In genomic region chr11:100785148-100785983, GRCh38 we compare ENCODE assay signal across 18 cellular contexts.
A peak's percentile ranks its signal among the peaks of the same experiment; 100 is the strongest.
DNase-seq lines count a peak whose midpoint lies in the region; ATAC-seq and TF ChIP-seq lines count a peak whose summit lies in the region.
"Had no signal": no experiment of that assay in that cellular context is flagged by ENCODE, and none has a peak within 500 bp of the region (broad histone marks: within the 10 kb centered on the region; RNA-seq: fewer than 3 reads in every experiment).

No MANE protein-coding gene starts in this region.

- TF ChIP-seq RAD21 in liver (IDR thresholded peaks at IDR 0.05) = peak; percentile 40 to 57

- peak; percentile 68 to 83 (median 76) for ATAC-seq in heart left ventricle
- ATAC-seq in HG03175 (IDR thresholded peaks at IDR 0.05; ENCODE audit: unreplicated experiment) = no peak

- H3K4me3 ChIP-seq in heart left ventricle (no peak overlapping the region), liver (ENCODE audit: low read depth in 1 of 3, low read length in 3 of 3) (peak overlapping the region in 1 of 3 donors; percentile 17), stomach (no peak overlapping the region)

- H3K36me3 ChIP-seq in heart left ventricle (no peaks in the 10 kb centered on the region), liver (ENCODE audit: control insufficient read depth in 4 of 4, insufficient read depth in 3 of 4, low read depth in 1 of 4, low read length in 3 of 4) (no peaks in the 10 kb centered on the region), stomach (no peaks in the 10 kb centered on the region)

- no peak for TF ChIP-seq POLR2A in heart left ventricle (IDR thresholded peaks at IDR 0.05)
- TF ChIP-seq POLR2A in stomach (IDR thresholded peaks at IDR 0.05) = no peak

- H3K27ac ChIP-seq in heart left ventricle = peak overlapping the region in 8 of 12 donors; percentile 14 to 43 (median 24)
- peak overlapping the region; percentile 11 to 35 for H3K27ac ChIP-seq in liver (ENCODE audit: low read depth in 1 of 2, low read length in 2 of 2)
- H3K27ac ChIP-seq in stomach = peak overlapping the region; percentile 58 to 80 (median 75)

- TF ChIP-seq EP300 in stomach (IDR thresholded peaks at IDR 0.05) = no peak

- H3K27me3 ChIP-seq in heart left ventricle (no peaks in the 10 kb centered on the region), liver (ENCODE audit: control insufficient read depth in 4 of 4, insufficient read depth in 4 of 4, low read length in 3 of 4) (no peaks in the 10 kb centered on the region), stomach (no peaks in the 10 kb centered on the region)

- H3K9me3 ChIP-seq in heart left ventricle (no peaks in the 10 kb centered on the region), liver (ENCODE audit: control insufficient read depth in 4 of 4, low read length in 3 of 4) (no peaks in the 10 kb centered on the region), stomach (no peaks in the 10 kb centered on the region)

- 23 to 34% (median 31%) methylated on average over 5 of the region's 5 CpGs for WGBS in heart left ventricle, 4 donors
- 48% methylated on average over 5 of the region's 5 CpGs for WGBS in liver
- 27 to 43% (median 32%) methylated on average over 5 of the region's 5 CpGs for WGBS in stomach, 5 donors

- no peak for TF ChIP-seq CTCF in heart left ventricle (IDR thresholded peaks at IDR 0.05)
- no peak for TF ChIP-seq CTCF in liver (IDR thresholded peaks at IDR 0.05; ENCODE audit: low read depth, low read length, missing input control)
- no peak for TF ChIP-seq CTCF in stomach (IDR thresholded peaks at IDR 0.05)
- no peak for TF ChIP-seq CTCF in GM10266 (IDR thresholded peaks at IDR 0.05; ENCODE audit: control insufficient read depth, insufficient read depth, low read depth, missing control alignments)

- no peak overlapping the region for H3K9ac ChIP-seq in liver (ENCODE audit: low read depth in 1 of 2, low read length in 2 of 2)

- H3K4me1 ChIP-seq in heart left ventricle (peaks cover 0 to 40% (median 23%) of the 10 kb centered on the region in 12 donors), liver (ENCODE audit: control insufficient read depth in 4 of 4, insufficient read depth in 4 of 4, low read length in 3 of 4) (peaks cover 5 to 45% (median 16%) of the 10 kb centered on the region in 4 donors), stomach (peaks cover 0 to 59% (median 16%) of the 10 kb centered on the region in 4 donors)

- intact Hi-C loops in heart left ventricle (cut with DNase I) (loop anchor here in 2 of 10 donors (5.0 to 10.0 kb wide), 2 partner anchors 61 to 98 kb away; partner anchors contain the start of gene ARHGAP42 (in 1 of the 2)), stomach (cut with DNase I; ENCODE audit: low total_unique reads) (no loop called here)

- DNase-seq in heart left ventricle (peak in 2 of 5 donors; percentile 18 to 46), stomach (peak; percentile 42), NCI-H2196 treated with DMSO at 0.1 percent for 48 hours (lab: John Stamatoyannopoulos, UW; ENCODE audit: unreplicated experiment) (no peak), amygdala (lab: John Stamatoyannopoulos, UW) (no peak), GM10266 (ENCODE audit: extremely low spot score) (no peak)
- DNase-seq: activated CD4-positive, alpha-beta T cell treated with anti-CD3 and anti-CD28 coated beads, Interleukin-2, amount 50 U/mL, for 1 hour; activated CD8-positive, alpha-beta memory T cell treated with anti-CD3 and anti-CD28 coated beads, Interleukin-2, amount 50 U/mL, for 4 hours; activated effector memory CD4-positive, alpha-beta T cell treated with Interleukin-2 at 50 U/mL for 16 hours; CD4-positive, alpha-beta memory T cell; DMS153; HCEC 1CT; KBM-7; MV-4-11; NCI-H187; stimulated activated CD4-positive, alpha-beta T cell treated with anti-CD3 and anti-CD28 coated beads, Interleukin-15, amount 100 ng/mL, for 24 hours had no signal

TF ChIP-seq in PFSK-1, 5 proteins besides CTCF, POLR2A, EP300 and RAD21:
- peak; percentile 23; the same call in 1 of the 2 replicates for TF ChIP-seq SIN3A (IDR thresholded peaks at IDR 0.05; ENCODE audit: borderline replicate concordance, insufficient read depth, low read length)
- 0 out of 2 replicates have a peak, but pooled peaks have one; percentile 28 for TF ChIP-seq TAF1 (IDR thresholded peaks at IDR 0.05; ENCODE audit: borderline replicate concordance, insufficient read depth, low read length)
- TF ChIP-seq, protein P1, sequence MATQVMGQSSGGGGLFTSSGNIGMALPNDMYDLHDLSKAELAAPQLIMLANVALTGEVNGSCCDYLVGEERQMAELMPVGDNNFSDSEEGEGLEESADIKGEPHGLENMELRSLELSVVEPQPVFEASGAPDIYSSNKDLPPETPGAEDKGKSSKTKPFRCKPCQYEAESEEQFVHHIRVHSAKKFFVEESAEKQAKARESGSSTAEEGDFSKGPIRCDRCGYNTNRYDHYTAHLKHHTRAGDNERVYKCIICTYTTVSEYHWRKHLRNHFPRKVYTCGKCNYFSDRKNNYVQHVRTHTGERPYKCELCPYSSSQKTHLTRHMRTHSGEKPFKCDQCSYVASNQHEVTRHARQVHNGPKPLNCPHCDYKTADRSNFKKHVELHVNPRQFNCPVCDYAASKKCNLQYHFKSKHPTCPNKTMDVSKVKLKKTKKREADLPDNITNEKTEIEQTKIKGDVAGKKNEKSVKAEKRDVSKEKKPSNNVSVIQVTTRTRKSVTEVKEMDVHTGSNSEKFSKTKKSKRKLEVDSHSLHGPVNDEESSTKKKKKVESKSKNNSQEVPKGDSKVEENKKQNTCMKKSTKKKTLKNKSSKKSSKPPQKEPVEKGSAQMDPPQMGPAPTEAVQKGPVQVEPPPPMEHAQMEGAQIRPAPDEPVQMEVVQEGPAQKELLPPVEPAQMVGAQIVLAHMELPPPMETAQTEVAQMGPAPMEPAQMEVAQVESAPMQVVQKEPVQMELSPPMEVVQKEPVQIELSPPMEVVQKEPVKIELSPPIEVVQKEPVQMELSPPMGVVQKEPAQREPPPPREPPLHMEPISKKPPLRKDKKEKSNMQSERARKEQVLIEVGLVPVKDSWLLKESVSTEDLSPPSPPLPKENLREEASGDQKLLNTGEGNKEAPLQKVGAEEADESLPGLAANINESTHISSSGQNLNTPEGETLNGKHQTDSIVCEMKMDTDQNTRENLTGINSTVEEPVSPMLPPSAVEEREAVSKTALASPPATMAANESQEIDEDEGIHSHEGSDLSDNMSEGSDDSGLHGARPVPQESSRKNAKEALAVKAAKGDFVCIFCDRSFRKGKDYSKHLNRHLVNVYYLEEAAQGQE (IDR thresholded peaks at IDR 0.05; ENCODE audit: insufficient read depth in 1 of 2, low read depth in 2 of 2, low read length in 2 of 2) = no peak
- TF ChIP-seq POLR2AphosphoS5 (IDR thresholded peaks at IDR 0.05; ENCODE audit: low read depth, low read length) = no peak
- TF ChIP-seq FOXP2 (optimal IDR thresholded peaks at IDR 0.05; ENCODE audit: borderline replicate concordance, extremely low read depth, extremely low read length, insufficient read depth) = no peak

TF ChIP-seq in liver, 16 proteins besides CTCF, POLR2A, EP300 and RAD21 (continues in another document):
- peak; percentile 90 for TF ChIP-seq HNF4G (IDR thresholded peaks at IDR 0.05)
- peak; percentile 93 for TF ChIP-seq SP1 (IDR thresholded peaks at IDR 0.05)
- TF ChIP-seq JUND (IDR thresholded peaks at IDR 0.05) = peak; percentile 6 to 57
- TF ChIP-seq, protein P2, sequence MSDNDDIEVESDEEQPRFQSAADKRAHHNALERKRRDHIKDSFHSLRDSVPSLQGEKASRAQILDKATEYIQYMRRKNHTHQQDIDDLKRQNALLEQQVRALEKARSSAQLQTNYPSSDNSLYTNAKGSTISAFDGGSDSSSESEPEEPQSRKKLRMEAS (IDR thresholded peaks at IDR 0.05) = peak; percentile 62
- TF ChIP-seq FOXA1 (IDR thresholded peaks at IDR 0.05) = no peak
- TF ChIP-seq HNF4A (conservative IDR thresholded peaks at IDR 0.05) = peak; percentile 93 to 96
- no peak for TF ChIP-seq TAF1 (conservative IDR thresholded peaks at IDR 0.05)
- TF ChIP-seq NR2F2 (IDR thresholded peaks at IDR 0.05) = peak; percentile 98
- TF ChIP-seq, protein P1 (IDR thresholded peaks at IDR 0.05) = peak; percentile 55
- TF ChIP-seq, protein P3, sequence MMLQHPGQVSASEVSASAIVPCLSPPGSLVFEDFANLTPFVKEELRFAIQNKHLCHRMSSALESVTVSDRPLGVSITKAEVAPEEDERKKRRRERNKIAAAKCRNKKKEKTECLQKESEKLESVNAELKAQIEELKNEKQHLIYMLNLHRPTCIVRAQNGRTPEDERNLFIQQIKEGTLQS (IDR thresholded peaks at IDR 0.05) = no peak

Comparison
In these comparisons a context has a peak if more than half of its experiments do, and no peak if none do; other contexts are left out.
1. H3K27ac ChIP-seq: peak in every context shown above with its lines; median percentile 75 in stomach; 24 in heart left ventricle; 23 in liver.